In genomic region chr20:17557675-17558006, GRCh38 we compare ENCODE assay signal across 9 cellular contexts. TPM values are rescaled to one million over a fixed set of nuclear protein-coding genes. Genes with fewer than 3 reads are reported as not detected.
DNase-seq lines count a peak whose midpoint lies in the region; ATAC-seq, FAIRE-seq and TF ChIP-seq lines count a peak whose summit lies in the region.
"Had no signal": no experiment of that assay in that cellular context is flagged by ENCODE, and none has a peak within 500 bp of the region (broad histone marks: within the 10 kb centered on the region; RNA-seq: fewer than 3 reads in every experiment).

No MANE protein-coding gene starts in this region.

- TF ChIP-seq POLR2A in K562 (conservative IDR thresholded peaks at IDR 0.05) (no peak), GM18505 (IDR thresholded peaks at IDR 0.05; ENCODE audit: borderline replicate concordance, extremely low read depth, insufficient read depth, insufficient read length) (no peak)

- H3K9me3 ChIP-seq in K562 (replicated peaks; ENCODE audit: control insufficient read depth, insufficient read depth, low read depth, low read length), result no peaks in the 10 kb centered on the region
- H3K9me3 ChIP-seq in lower lobe of right lung, result no peaks in the 10 kb centered on the region

- intact Hi-C loops in K562 (cut with micrococcal nuclease) (no loop called here), lower lobe of right lung (cut with DNase I) (no loop called here)
- intact Hi-C loops in activated CD4-positive, alpha-beta memory T cell treated with anti-CD3 and anti-CD28 coated beads for 36 hours (cut with micrococcal nuclease), result loop anchor here (1.0 to 2.0 kb wide), 3 partner anchors 19 to 435 kb away; no protein-coding TSS in a partner anchor

- no peaks in the 10 kb centered on the region for H4K20me1 ChIP-seq in K562 (replicated peaks; ENCODE audit: control insufficient read depth, insufficient read depth, low read length)

- H2AFZ ChIP-seq in K562 (ENCODE audit: low read depth, low read length), result peak overlapping the region; percentile 86

- no peak for TF ChIP-seq RAD21 in K562 (CRISPR knock-in tag; conservative IDR thresholded peaks at IDR 0.05 in 1 of 2, IDR thresholded peaks at IDR 0.05 in 1 of 2)

- no peak for TF ChIP-seq CTCF in 22Rv1 (IDR thresholded peaks at IDR 0.05)
- TF ChIP-seq CTCF in HFF-Myc (IDR thresholded peaks at IDR 0.05; ENCODE audit: low read depth, low read length, missing control alignments), result no peak
- TF ChIP-seq CTCF in K562 (IDR thresholded peaks at IDR 0.05 in 2 of 3, conservative IDR thresholded peaks at IDR 0.05 in 1 of 3; ENCODE audit: insufficient read depth in 2 of 3, low read depth in 1 of 3, low read length in 3 of 3), result no peak
- TF ChIP-seq CTCF in lower lobe of right lung (IDR thresholded peaks at IDR 0.05), result no peak

- POLR2A ChIA-PET in K562 (lab: Yijun Ruan, JAX), result interaction anchor here (0.6 to 1.5 kb wide), 2 partner anchors 13 to 412 kb away, joined by 5 to 6 read pairs; partner anchors contain the start of gene DSTN
- POLR2A ChIA-PET in activated CD4-positive, alpha-beta memory T cell treated with anti-CD3 and anti-CD28 coated beads for 36 hours (lab: Charles Lee), result interaction anchor here (1.1 to 2.0 kb wide), 2 partner anchors 13 to 53 kb away, joined by 3 to 14 read pairs; partner anchors contain the start of gene DSTN

- H3K27ac ChIP-seq in 22Rv1 (peak overlapping the region; percentile 60), K562 (ENCODE audit: extremely low read depth, low read depth, low read length) (peak overlapping the region; percentile 76; the same call in 2 of the 3 replicates), lower lobe of right lung (peak overlapping the region; percentile 82)

- in situ Hi-C loops in K562 (cut with MboI), result no loop called here

- H3K4me3 Mint-ChIP-seq in activated CD4-positive, alpha-beta memory T cell treated with anti-CD3 and anti-CD28 coated beads for 36 hours, result no peak overlapping the region
- H3K4me3 Mint-ChIP-seq: activated naive CD4-positive, alpha-beta T cell treated with anti-CD3 and anti-CD28 coated beads, Interleukin-2, amount 10 ng/mL, durations not matched to agents 7 days and 5 days had no signal

- CTCF ChIA-PET in K562 (lab: Yijun Ruan, JAX; ENCODE audit: low intra/inter-chr PET ratio), result no interaction called here
- CTCF ChIA-PET in activated CD4-positive, alpha-beta memory T cell treated with anti-CD3 and anti-CD28 coated beads for 36 hours (lab: Charles Lee), result interaction anchor here (0.7 to 2.9 kb wide), 4 partner anchors 13 to 125 kb away, joined by 3 to 12 read pairs (median 4); partner anchors contain the start of gene DSTN

- H3K9me3 Mint-ChIP-seq in activated CD4-positive, alpha-beta memory T cell treated with anti-CD3 and anti-CD28 coated beads for 36 hours, result no peaks in the 10 kb centered on the region
- H3K9me3 Mint-ChIP-seq: activated naive CD4-positive, alpha-beta T cell treated with anti-CD3 and anti-CD28 coated beads, Interleukin-2, amount 10 ng/mL, durations not matched to agents 7 days and 5 days had no signal

- H3K27ac Mint-ChIP-seq in activated CD4-positive, alpha-beta memory T cell treated with anti-CD3 and anti-CD28 coated beads for 36 hours, result no peak overlapping the region
- H3K27ac Mint-ChIP-seq: activated naive CD4-positive, alpha-beta T cell treated with anti-CD3 and anti-CD28 coated beads, Interleukin-2, amount 10 ng/mL, durations not matched to agents 7 days and 5 days had no signal

- H3K79me2 ChIP-seq in K562 (ENCODE audit: control insufficient read depth, insufficient read depth, low read length), result no peaks in the 10 kb centered on the region

- peaks cover 38% of the 10 kb centered on the region for H3K4me1 Mint-ChIP-seq in activated CD4-positive, alpha-beta memory T cell treated with anti-CD3 and anti-CD28 coated beads for 36 hours (ENCODE audit: low read depth)

- no peak overlapping the region for H3K9ac ChIP-seq in K562 (ENCODE audit: insufficient read depth in 1 of 2, low read depth in 2 of 2, low read length in 2 of 2)

- no peaks in the 10 kb centered on the region for H3K27me3 Mint-ChIP-seq in activated CD4-positive, alpha-beta memory T cell treated with anti-CD3 and anti-CD28 coated beads for 36 hours

- ATAC-seq in K562 (peak; percentile 48), lower lobe of right lung (peak; percentile 75 to 86), GM21723 (IDR thresholded peaks at IDR 0.05; ENCODE audit: unreplicated experiment) (no peak), GM21528 (IDR thresholded peaks at IDR 0.05; ENCODE audit: low FRiP score, unreplicated experiment) (no peak), GM18505 (IDR thresholded peaks at IDR 0.05; ENCODE audit: unreplicated experiment) (no peak)

- H3K4me2 ChIP-seq in K562 (ENCODE audit: insufficient read depth, low read length), result peak overlapping the region; percentile 68

- H3K4me3 ChIP-seq in HFF-Myc (replicated peaks; ENCODE audit: low read depth, low read length) (peak overlapping the region; percentile 49), K562 (no peak overlapping the region), lower lobe of right lung (no peak overlapping the region)

- DNase-seq in HFF-Myc (ENCODE audit: extremely low read depth, low read depth) (no peak), K562 (ENCODE audit: extremely low read depth in 1 of 4, low spot score in 3 of 4) (peak in 3 of 4 experiments; percentile 7 to 18 (median 14)), lower lobe of right lung (no peak)
- no peak for DNase-seq in activated CD4-positive, alpha-beta memory T cell treated with anti-CD3 and anti-CD28 coated beads for 36 hours
- DNase-seq: activated naive CD4-positive, alpha-beta T cell treated with anti-CD3 and anti-CD28 coated beads, Interleukin-2, amount 10 ng/mL, durations not matched to agents 7 days and 5 days had no signal

- H3K9me1 ChIP-seq in K562 (ENCODE audit: control insufficient read depth, insufficient read depth, low read length), result no peaks in the 10 kb centered on the region

- no peak for TF ChIP-seq EP300 in K562 (IDR thresholded peaks at IDR 0.05; ENCODE audit: low read length)

- H3K36me3 Mint-ChIP-seq in activated CD4-positive, alpha-beta memory T cell treated with anti-CD3 and anti-CD28 coated beads for 36 hours, result no peaks in the 10 kb centered on the region
- H3K36me3 Mint-ChIP-seq: activated naive CD4-positive, alpha-beta T cell treated with anti-CD3 and anti-CD28 coated beads, Interleukin-2, amount 10 ng/mL, durations not matched to agents 7 days and 5 days had no signal

- BruUV-seq in K562 (replicated peaks; lab: Mats Ljungman, UMichigan), result no TSS peak

- 24% methylated on average over 3 of the region's 3 CpGs for WGBS in K562 (ENCODE audit: insufficient coverage, low coverage, missing lambda C conversion rate)

- no peak for FAIRE-seq in K562 (lab: Jason Lieb, UNC)

- H3K27me3 ChIP-seq in K562 (ENCODE audit: control insufficient read depth in 2 of 2, insufficient read depth in 2 of 2, low read length in 2 of 2) (no peaks in the 10 kb centered on the region), lower lobe of right lung (ENCODE audit: low read depth) (no peaks in the 10 kb centered on the region)

- H3K4me1 ChIP-seq in K562 (replicated peaks in 1 of 2; ENCODE audit: control insufficient read depth in 2 of 2, insufficient read depth in 2 of 2, low read length in 2 of 2) (peaks cover 6 to 27% of the 10 kb centered on the region in 2 experiments; a peak in 3 of 5 replicates), lower lobe of right lung (peaks cover 31% of the 10 kb centered on the region)

- H3K36me3 ChIP-seq in K562 (ENCODE audit: control insufficient read depth, insufficient read depth, low read length) (no peaks in the 10 kb centered on the region), lower lobe of right lung (no peaks in the 10 kb centered on the region)

RNA-seq across cellular contexts. Expression of gene DSTN, which starts 12.2 kb away (rescaled TPM):
- total RNA-seq in K562 (2011; cell fraction: chromatin; rRNA removed; ENCODE audit: low replicate concordance), result 1.8 and 4.2 TPM in 2 replicates
- total RNA-seq in K562 (2011; cell fraction: nucleolus; rRNA removed), result 1.3 and 2.0 TPM in 2 replicates
- total RNA-seq in K562 (2011; cell fraction: nucleoplasm; rRNA removed), result 3.9 and 5.3 TPM in 2 replicates
- total RNA-seq in K562 (2014; rRNA removed) (47.7 and 51.8 TPM in 2 replicates), K562 (2014; rRNA removed; fragmentation: Illumina TruSeq; extraction: Trizol) (61.0 and 63.1 TPM in 2 replicates), K562 (2015; rRNA removed; fragmentation: Illumina TruSeq; extraction: Trizol) (62.3 and 63.1 TPM in 2 replicates), K562 (2021) (68.2 and 77.6 TPM in 2 replicates), lower lobe of right lung (347 TPM)
- polyA plus RNA-seq in K562 (2011; rRNA removed) (25.7 and 38.1 TPM in 2 replicates), K562 (2014; fragmentation: Illumina TruSeq; extraction: Trizol) (87.6 and 88.3 TPM in 2 replicates), K562 (2014; fragmentation: Nextera tagmentation; extraction: Ambion mirVana) (10 to 100 TPM; 37.5 to 47.7 TPM), K562 (2014; rRNA removed) (47.9 and 64.3 TPM in 2 replicates)
- polyA plus RNA-seq in K562 (2011; cell fraction: cytosol; rRNA removed), result 4.8 and 16.4 TPM in 2 replicates
- 4.9 and 14.9 TPM in 2 replicates for polyA plus RNA-seq in K562 (2011; cell fraction: nucleus; rRNA removed)
- 86.2 and 126 TPM in 2 replicates for polyA plus RNA-seq in K562 (2012)
- polyA minus RNA-seq in K562 (2011; rRNA and poly(A)+ RNA removed), result 8.1 and 20.3 TPM in 2 replicates
- 14.6 and 17.2 TPM in 2 replicates for polyA minus RNA-seq in K562 (2011; cell fraction: cytosol; rRNA and poly(A)+ RNA removed)
- polyA minus RNA-seq in K562 (2011; cell fraction: nucleus; rRNA and poly(A)+ RNA removed), result 1.1 and 3.7 TPM in 2 replicates
- total RNA-seq in activated CD4-positive, alpha-beta memory T cell treated with anti-CD3 and anti-CD28 coated beads for 36 hours, result 10 to 100 TPM; 91.2 to 94.3 TPM

RNA-seq across cellular contexts. Expression of gene BFSP1, which starts 26.5 kb away (rescaled TPM):
- 0.35 TPM in 1 of 2 replicates, not detected in the other for total RNA-seq in K562 (2011; cell fraction: chromatin; rRNA removed; ENCODE audit: low replicate concordance)
- 0.50 TPM in 1 of 2 replicates, not detected in the other for total RNA-seq in K562 (2011; cell fraction: nucleolus; rRNA removed)
- not detected in 2 replicates for total RNA-seq in K562 (2011; cell fraction: nucleoplasm; rRNA removed)
- total RNA-seq in K562 (2014; rRNA removed) (0.09 and 0.53 TPM in 2 replicates), K562 (2014; rRNA removed; fragmentation: Illumina TruSeq; extraction: Trizol) (0.54 and 0.58 TPM in 2 replicates), K562 (2015; rRNA removed; fragmentation: Illumina TruSeq; extraction: Trizol) (0.34 and 0.40 TPM in 2 replicates), K562 (2021) (0.29 and 0.40 TPM in 2 replicates), lower lobe of right lung (2.4 TPM)
- polyA plus RNA-seq in K562 (2011; rRNA removed) (0.32 and 0.70 TPM in 2 replicates), K562 (2014; fragmentation: Illumina TruSeq; extraction: Trizol) (0.43 and 0.55 TPM in 2 replicates), K562 (2014; fragmentation: Nextera tagmentation; extraction: Ambion mirVana) (under 1 TPM; 0.20 to 0.42 TPM), K562 (2014; rRNA removed) (0.42 and 0.86 TPM in 2 replicates)
- polyA plus RNA-seq in K562 (2011; cell fraction: cytosol; rRNA removed), result 0.04 and 0.43 TPM in 2 replicates
- polyA plus RNA-seq in K562 (2011; cell fraction: nucleus; rRNA removed), result 0.38 and 1.1 TPM in 2 replicates
- 0.51 and 0.65 TPM in 2 replicates for polyA plus RNA-seq in K562 (2012)
- polyA minus RNA-seq in K562 (2011; rRNA and poly(A)+ RNA removed), result 0.28 and 0.60 TPM in 2 replicates
- polyA minus RNA-seq in K562 (2011; cell fraction: cytosol; rRNA and poly(A)+ RNA removed), result not detected in 2 replicates
- polyA minus RNA-seq in K562 (2011; cell fraction: nucleus; rRNA and poly(A)+ RNA removed), result 0.67 and 0.89 TPM in 2 replicates
- under 1 TPM; 0.34 to 0.36 TPM for total RNA-seq in activated CD4-positive, alpha-beta memory T cell treated with anti-CD3 and anti-CD28 coated beads for 36 hours

Comparison
In these comparisons a context has a peak if more than half of its experiments do, and no peak if none do; other contexts are left out.
1. DNase-seq: peak in K562 (3 of 4); none in HFF-Myc (single experiment), lower lobe of right lung (single experiment) and activated CD4-positive, alpha-beta memory T cell treated with anti-CD3 and anti-CD28 coated beads for 36 hours (single experiment).
2. ATAC-seq: peak in K562 (single experiment) and lower lobe of right lung (2 of 2); none in GM21723 (single experiment), GM21528 (single experiment) and GM18505 (single experiment).
3. Peak in every context shown above with its lines, with median percentiles within 50 percentile points of each other: H3K27ac ChIP-seq.